8 cellular contexts compared by ENCODE assay signal in the genomic region with DNA sequence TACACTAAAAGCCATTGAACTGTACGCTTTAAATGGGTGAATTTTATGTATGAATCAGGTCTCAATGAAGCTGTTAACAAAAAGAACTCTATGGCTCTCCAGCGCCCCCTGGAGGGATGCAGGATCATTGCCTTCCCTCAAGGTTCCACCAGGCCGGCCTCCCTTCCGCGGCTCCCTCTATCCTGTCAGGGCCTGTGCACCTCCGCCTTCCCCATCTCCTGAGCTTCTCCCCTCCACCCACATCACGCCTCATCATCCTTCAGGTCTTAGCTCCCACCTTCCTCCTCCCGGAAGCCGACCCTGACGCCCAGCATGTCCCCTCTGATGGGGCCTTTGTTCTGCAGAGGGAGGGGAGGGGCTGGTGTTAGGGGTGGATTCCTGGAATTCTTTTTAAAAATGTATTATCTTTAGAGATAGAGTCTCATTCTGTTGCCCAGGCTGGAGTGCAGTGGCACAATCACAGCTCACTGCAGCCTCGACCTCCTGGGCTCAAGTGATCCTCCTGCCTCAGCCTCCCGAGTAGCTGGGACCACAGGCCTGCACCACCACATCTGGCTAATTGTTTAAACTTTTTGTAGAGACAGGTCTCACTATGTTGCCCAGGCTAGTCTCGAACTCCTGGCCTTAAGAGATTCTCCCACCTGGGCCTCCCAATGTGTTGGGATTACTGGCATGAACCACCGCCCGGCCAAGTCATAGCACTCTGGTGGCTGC. TPM values are rescaled to one million over a fixed set of nuclear protein-coding genes. Genes with fewer than 3 reads are reported as not detected.
DNase-seq lines count a peak whose midpoint lies in the region; ATAC-seq and TF ChIP-seq lines count a peak whose summit lies in the region.

No MANE protein-coding gene starts in this region.

- no peaks in the 10 kb centered on the region for H3K27me3 ChIP-seq in NT2/D1 (ENCODE audit: insufficient read depth, insufficient read length)

- H3K27me3 Mint-ChIP-seq in CD14-positive monocyte (ENCODE audit: low read depth in 3 of 3), result peaks cover 16 to 24% (median 19%) of the 10 kb centered on the region in 3 donors

- H3K27ac Mint-ChIP-seq in CD14-positive monocyte, result peak overlapping the region; percentile 100

- H3K4me1 ChIP-seq in NT2/D1 (ENCODE audit: insufficient read depth, insufficient read length), result peaks cover 2% of the 10 kb centered on the region

- intact Hi-C loops in CD14-positive monocyte (cut with micrococcal nuclease), result loop anchor here (1.0 to 5.0 kb wide), 5 partner anchors 36 to 107 kb away; partner anchors contain the start of gene DHX34 (in 1 of the 2)

- no peaks in the 10 kb centered on the region for H3K36me3 ChIP-seq in NT2/D1 (ENCODE audit: insufficient read depth, insufficient read length, low read length)

- DNase-seq in CD14-positive monocyte (ENCODE audit: low spot score) (peak; percentile 89), HEK293T (ENCODE audit: extremely low spot score) (peak; percentile 83), NT2/D1 (ENCODE audit: low read depth, low spot score) (peak; percentile 92), epithelial cell of proximal tubule (ENCODE audit: low read depth) (peak; percentile 0), myocyte (ENCODE audit: low read depth) (peak; percentile 71)
- peak; percentile 31 for DNase-seq in activated CD8-positive, alpha-beta memory T cell treated with anti-CD3 and anti-CD28 coated beads, Interleukin-2, amount 50 U/mL, for 1 hour (ENCODE audit: extremely low read depth)
- peak; percentile 75 for DNase-seq in stimulated activated CD8-positive, alpha-beta memory T cell treated with anti-CD3 and anti-CD28 coated beads, Interleukin-7, amount 100 ng/mL, for 24 hours (ENCODE audit: low read depth)

- CTCF ChIA-PET in HEK293T (lab: Yijun Ruan, JAX), result interaction anchor here (0.6 to 1.2 kb wide), 11 partner anchors 9 to 324 kb away, joined by 3 to 5 read pairs (median 3); partner anchors contain the start of gene DHX34

- peaks cover 0 to 3% (median 0%) of the 10 kb centered on the region in 7 donors for H3K9me3 Mint-ChIP-seq in CD14-positive monocyte

- no peak overlapping the region for H3K9ac ChIP-seq in NT2/D1 (ENCODE audit: insufficient read length, low read depth)

- H3K9me3 ChIP-seq in NT2/D1 (ENCODE audit: insufficient read depth, low read length), result no peaks in the 10 kb centered on the region; the same call in none of the 2 replicates

- H3K4me3 ChIP-seq in NT2/D1 (ENCODE audit: insufficient read length, low read depth) (no peak overlapping the region), epithelial cell of proximal tubule (ENCODE audit: low read depth, low read length) (no peak overlapping the region)

- peak overlapping the region; percentile 2 to 31 for H3K4me3 Mint-ChIP-seq in CD14-positive monocyte

- no peaks in the 10 kb centered on the region for H3K36me3 Mint-ChIP-seq in CD14-positive monocyte

- POLR2A ChIA-PET in HEK293T (lab: Yijun Ruan, JAX), result no interaction called here

- H3K4me1 Mint-ChIP-seq in CD14-positive monocyte, result peaks cover 44% of the 10 kb centered on the region

- TF ChIP-seq CTCF in CD14-positive monocyte (IDR thresholded peaks at IDR 0.05) (peak; percentile 91), epithelial cell of proximal tubule (conservative IDR thresholded peaks at IDR 0.05; ENCODE audit: low read depth, low read length) (peak; percentile 91)

- no peak for ATAC-seq in GM21367 (IDR thresholded peaks at IDR 0.05; ENCODE audit: unreplicated experiment)

TF ChIP-seq in HEK293T, 16 proteins besides CTCF, POLR2A, EP300 and RAD21:
- TF ChIP-seq SUZ12 (IDR thresholded peaks at IDR 0.05), result no peak
- TF ChIP-seq FOXM1 (IDR thresholded peaks at IDR 0.05; ENCODE audit: borderline replicate concordance), result no peak
- TF ChIP-seq FOXA1 (IDR thresholded peaks at IDR 0.05), result no peak
- TF ChIP-seq ARNT (IDR thresholded peaks at IDR 0.05), result no peak
- TF ChIP-seq NFRKB (IDR thresholded peaks at IDR 0.05), result no peak
- TF ChIP-seq SP1 (IDR thresholded peaks at IDR 0.05), result no peak
- no peak for TF ChIP-seq ELF4 (IDR thresholded peaks at IDR 0.05)
- TF ChIP-seq, protein P1, sequence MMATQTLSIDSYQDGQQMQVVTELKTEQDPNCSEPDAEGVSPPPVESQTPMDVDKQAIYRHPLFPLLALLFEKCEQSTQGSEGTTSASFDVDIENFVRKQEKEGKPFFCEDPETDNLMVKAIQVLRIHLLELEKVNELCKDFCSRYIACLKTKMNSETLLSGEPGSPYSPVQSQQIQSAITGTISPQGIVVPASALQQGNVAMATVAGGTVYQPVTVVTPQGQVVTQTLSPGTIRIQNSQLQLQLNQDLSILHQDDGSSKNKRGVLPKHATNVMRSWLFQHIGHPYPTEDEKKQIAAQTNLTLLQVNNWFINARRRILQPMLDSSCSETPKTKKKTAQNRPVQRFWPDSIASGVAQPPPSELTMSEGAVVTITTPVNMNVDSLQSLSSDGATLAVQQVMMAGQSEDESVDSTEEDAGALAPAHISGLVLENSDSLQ (IDR thresholded peaks at IDR 0.05), result no peak
- no peak for TF ChIP-seq BHLHE40 (IDR thresholded peaks at IDR 0.05; ENCODE audit: borderline replicate concordance)
- no peak for TF ChIP-seq LEF1 (IDR thresholded peaks at IDR 0.05; ENCODE audit: borderline replicate concordance)
- TF ChIP-seq L3MBTL2 (conservative IDR thresholded peaks at IDR 0.05), result no peak
- no peak for TF ChIP-seq CTBP1 (IDR thresholded peaks at IDR 0.05; ENCODE audit: borderline replicate concordance)
- no peak for TF ChIP-seq ZNF384 (IDR thresholded peaks at IDR 0.05)
- TF ChIP-seq TARDBP (IDR thresholded peaks at IDR 0.05), result no peak
- no peak for TF ChIP-seq HDGF (IDR thresholded peaks at IDR 0.05; ENCODE audit: borderline replicate concordance)
- no peak for TF ChIP-seq FOXK2 (IDR thresholded peaks at IDR 0.05)

RNA-seq across cellular contexts. Expression of gene MEIS3, which starts 27.7 kb away (rescaled TPM):
- not detected for polyA plus RNA-seq in CD14-positive monocyte
- total RNA-seq in epithelial cell of proximal tubule (0.29 TPM in 1 of 2 replicates, not detected in the other), myocyte (4.4 and 4.9 TPM in 2 replicates)
- polyA plus RNA-seq in myocyte (2012), result 22.1 TPM

RNA-seq across cellular contexts. Expression of gene DHX34, which starts 42.6 kb away (rescaled TPM):
- polyA plus RNA-seq in CD14-positive monocyte, result 1 to 10 TPM; 3.4 to 3.8 TPM
- total RNA-seq in epithelial cell of proximal tubule (11.5 and 18.8 TPM in 2 replicates), myocyte (9.9 and 14.4 TPM in 2 replicates)
- 9.7 TPM for polyA plus RNA-seq in myocyte (2012)

RNA-seq across cellular contexts. Expression of gene C5AR2, which starts 59.7 kb away (rescaled TPM):
- 1 to 10 TPM; 2.4 to 4.3 TPM for polyA plus RNA-seq in CD14-positive monocyte
- total RNA-seq in epithelial cell of proximal tubule (not detected in 2 replicates), myocyte (not detected in 2 replicates)
- 0.03 TPM for polyA plus RNA-seq in myocyte (2012)

Comparison
In these comparisons a context has a peak if more than half of its experiments do, and no peak if none do; other contexts are left out.
1. DNase-seq: peak in every context shown above with its lines; median percentile 92 in NT2/D1; 89 in CD14-positive monocyte; 83 in HEK293T; 75 in stimulated activated CD8-positive, alpha-beta memory T cell treated with anti-CD3 and anti-CD28 coated beads, Interleukin-7, amount 100 ng/mL, for 24 hours; 71 in myocyte; 31 in activated CD8-positive, alpha-beta memory T cell treated with anti-CD3 and anti-CD28 coated beads, Interleukin-2, amount 50 U/mL, for 1 hour; 0 in epithelial cell of proximal tubule.